In the genomic region with DNA sequence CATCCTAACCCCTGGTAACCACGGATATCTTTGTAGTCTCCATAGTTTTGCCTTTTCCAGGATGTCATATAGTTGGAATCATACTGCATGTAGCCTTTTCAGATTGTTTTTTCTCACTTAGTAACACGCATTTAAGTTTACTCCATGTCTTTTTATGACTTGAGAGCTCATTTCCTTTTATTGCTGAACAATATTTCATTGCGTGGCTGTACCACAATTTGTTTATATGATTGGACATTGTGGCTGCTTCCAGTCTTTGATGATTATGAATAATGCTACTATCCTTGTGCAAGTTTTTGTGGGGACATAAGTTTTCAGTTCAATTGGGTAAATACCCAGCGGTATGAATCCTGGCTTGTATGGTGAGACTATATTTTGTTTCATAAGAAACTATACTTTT, we compare ENCODE assay signal across 28 cellular contexts.
DNase-seq lines count a peak whose midpoint lies in the region; ATAC-seq and TF ChIP-seq lines count a peak whose summit lies in the region.
"Had no signal": no experiment of that assay in that cellular context is flagged by ENCODE, and none has a peak within 500 bp of the region (broad histone marks: within the 10 kb centered on the region; RNA-seq: fewer than 3 reads in every experiment).

No MANE protein-coding gene starts in this region.

- H3K36me3 ChIP-seq in IMR-90 (ENCODE audit: control insufficient read depth, insufficient read depth, low read length) (no peaks in the 10 kb centered on the region), mesenchymal stem cell (ENCODE audit: control insufficient read depth in 1 of 2, insufficient read depth in 2 of 2, low read depth in 1 of 2, low read length in 2 of 2) (no peaks in the 10 kb centered on the region), right atrium auricular region (no peaks in the 10 kb centered on the region)

- no peak overlapping the region for H3K56ac ChIP-seq in IMR-90 (ENCODE audit: extremely low read depth, insufficient read depth, low read length)

- no peak overlapping the region for H2BK12ac ChIP-seq in mesenchymal stem cell (ENCODE audit: low read length in 2 of 2)

- H2BK120ac ChIP-seq in IMR-90 (ENCODE audit: low read depth, low read length) (no peak overlapping the region), mesenchymal stem cell (ENCODE audit: low read depth, low read length) (no peak overlapping the region)

- no peak overlapping the region for H3K9ac ChIP-seq in IMR-90 (ENCODE audit: low read depth, low read length)
- H3K9ac ChIP-seq in mesenchymal stem cell (ENCODE audit: low read length): no peak overlapping the region
- H3K9ac ChIP-seq: BLaER1 treated with 17β-estradiol and CSF1 and Interleukin-3, amounts not matched to agents 10 nM and 100 nM had no signal

- peak overlapping the region; percentile 72 for H3K27ac Mint-ChIP-seq in central memory CD8-positive, alpha-beta T cell (ENCODE audit: low read depth)

- H3K4me1 ChIP-seq in IMR-90 (ENCODE audit: control insufficient read depth, insufficient read depth, low read length) (peaks cover 6% of the 10 kb centered on the region), mesenchymal stem cell (ENCODE audit: control insufficient read depth, insufficient read depth, low read depth, low read length) (peaks cover 13% of the 10 kb centered on the region), right atrium auricular region (no peaks in the 10 kb centered on the region)
- H3K4me1 ChIP-seq: BLaER1 treated with 17β-estradiol and CSF1 and Interleukin-3, amounts not matched to agents 10 nM and 100 nM; Caco-2 had no signal

- H3K14ac ChIP-seq in IMR-90 (replicated peaks; ENCODE audit: low read depth, low read length) (no peak overlapping the region), mesenchymal stem cell (ENCODE audit: low read length in 2 of 2) (no peak overlapping the region)

- H3K36me3 Mint-ChIP-seq in central memory CD8-positive, alpha-beta T cell (ENCODE audit: insufficient read depth): peaks cover 26% of the 10 kb centered on the region
- H3K36me3 Mint-ChIP-seq: CD4-positive, alpha-beta memory T cell had no signal

- no CpG with 5 or more reads among the region's 4 CpGs for WGBS in IMR-90 (ENCODE audit: extremely low coverage in 2 of 2, insufficient read length in 1 of 2), 2 experiments
- WGBS in mesenchymal stem cell: 77% methylated on average over 2 of the region's 4 CpGs

- dilution Hi-C loops in IMR-90 (cut with HindIII; ENCODE audit: low sequenced_read_pairs, unreplicated experiment): no loop called here

- in situ Hi-C loops in IMR-90 (cut with MboI; ENCODE audit: low sequenced_read_pairs): no loop called here

- peaks cover 6% of the 10 kb centered on the region; the same call in 1 of the 2 replicates for H3K9me1 ChIP-seq in IMR-90 (ENCODE audit: insufficient read depth, low read length)

- no peaks in the 10 kb centered on the region for H4K20me1 ChIP-seq in IMR-90 (ENCODE audit: insufficient read depth, low read length)

- H4K8ac ChIP-seq in IMR-90 (ENCODE audit: low read depth in 2 of 2, low read length in 2 of 2) (no peak overlapping the region), mesenchymal stem cell (ENCODE audit: low read length) (no peak overlapping the region)

- H3K79me1 ChIP-seq in IMR-90 (ENCODE audit: low read depth in 1 of 2, low read length in 2 of 2): no peaks in the 10 kb centered on the region
- no peaks in the 10 kb centered on the region for H3K79me1 ChIP-seq in mesenchymal stem cell (replicated peaks; ENCODE audit: low read length, poor library complexity, severe bottlenecking)

- POLR2A ChIA-PET in IMR-90 (lab: Charles Lee; ENCODE audit: unreplicated experiment): no interaction called here

- no peaks in the 10 kb centered on the region for H3K9me3 ChIP-seq in IMR-90 (ENCODE audit: control insufficient read depth, insufficient read depth, low read length)
- H3K9me3 ChIP-seq in mesenchymal stem cell (ENCODE audit: control insufficient read depth, low read length): no peaks in the 10 kb centered on the region
- no peaks in the 10 kb centered on the region for H3K9me3 ChIP-seq in right atrium auricular region
- H3K9me3 ChIP-seq: Caco-2 had no signal

- H3K18ac ChIP-seq in IMR-90 (ENCODE audit: low read depth, low read length) (no peak overlapping the region), mesenchymal stem cell (ENCODE audit: low read depth in 1 of 2, low read length in 2 of 2) (no peak overlapping the region)

- H3K23ac ChIP-seq in IMR-90 (ENCODE audit: low read depth, low read length): no peak overlapping the region
- no peak overlapping the region for H3K23ac ChIP-seq in mesenchymal stem cell (ENCODE audit: low read length in 2 of 2)

- H3K4me3 ChIP-seq in IMR-90 (ENCODE audit: insufficient read depth, low read depth, low read length) (no peak overlapping the region), mesenchymal stem cell (ENCODE audit: insufficient read depth in 1 of 2, low read depth in 1 of 2, low read length in 2 of 2) (no peak overlapping the region), right atrium auricular region (no peak overlapping the region)
- H3K4me3 ChIP-seq: BLaER1 treated with 17β-estradiol and CSF1 and Interleukin-3, amounts not matched to agents 10 nM and 100 nM; PC-9; SK-N-MC had no signal

- H3K4me2 ChIP-seq in IMR-90 (ENCODE audit: low read depth, low read length) (no peak overlapping the region), mesenchymal stem cell (ENCODE audit: low read length, poor library complexity, severe bottlenecking) (no peak overlapping the region)
- H3K4me2 ChIP-seq: BLaER1 treated with 17β-estradiol and CSF1 and Interleukin-3, amounts not matched to agents 10 nM and 100 nM; PC-9 had no signal

- H4K5ac ChIP-seq in IMR-90 (ENCODE audit: low read depth, low read length): no peak overlapping the region

- H3K9me3 Mint-ChIP-seq in central memory CD8-positive, alpha-beta T cell: no peaks in the 10 kb centered on the region
- H3K9me3 Mint-ChIP-seq: CD4-positive, alpha-beta memory T cell had no signal

- no TSS peak for BruUV-seq in IMR-90 (replicated peaks; lab: Mats Ljungman, UMichigan)

- H2AK9ac ChIP-seq in IMR-90 (replicated peaks; ENCODE audit: low read depth, low read length, poor library complexity): no peak overlapping the region

- H3K4ac ChIP-seq in IMR-90 (ENCODE audit: low read depth, low read length) (no peak overlapping the region), mesenchymal stem cell (ENCODE audit: low read depth in 1 of 2, low read length in 2 of 2) (no peak overlapping the region)

- H3K27ac ChIP-seq in IMR-90 (ENCODE audit: insufficient read depth, low read length) (no peak overlapping the region), mesenchymal stem cell (ENCODE audit: low read length, poor library complexity, severe bottlenecking) (no peak overlapping the region), right atrium auricular region (no peak overlapping the region)
- H3K27ac ChIP-seq: BLaER1 treated with 17β-estradiol and CSF1 and Interleukin-3, amounts not matched to agents 10 nM and 100 nM; HL-60; PC-9; RWPE1; SK-N-MC had no signal

- no peaks in the 10 kb centered on the region for H3K27me3 ChIP-seq in IMR-90 (ENCODE audit: control insufficient read depth, insufficient read depth, low read length)
- H3K27me3 ChIP-seq in mesenchymal stem cell (ENCODE audit: control insufficient read depth in 1 of 2, insufficient read depth in 1 of 2, low read length in 2 of 2): no peaks in the 10 kb centered on the region
- H3K27me3 ChIP-seq in right atrium auricular region: no peaks in the 10 kb centered on the region
- H3K27me3 ChIP-seq: BLaER1 treated with 17β-estradiol and CSF1 and Interleukin-3, amounts not matched to agents 10 nM and 100 nM had no signal

- H2AFZ ChIP-seq in IMR-90 (replicated peaks; ENCODE audit: low read length, poor library complexity) (no peak overlapping the region), mesenchymal stem cell (ENCODE audit: low read depth, low read length) (no peak overlapping the region)
- H2AFZ ChIP-seq: PC-9 had no signal

- H2BK15ac ChIP-seq in IMR-90 (ENCODE audit: low read depth, low read length) (no peak overlapping the region), mesenchymal stem cell (ENCODE audit: low read depth, poor library complexity, severe bottlenecking) (no peak overlapping the region)

- H4K91ac ChIP-seq in IMR-90 (ENCODE audit: insufficient read depth, low read depth, low read length) (no peak overlapping the region), mesenchymal stem cell (ENCODE audit: low read length) (no peak overlapping the region)

- TF ChIP-seq RAD21 in IMR-90 (IDR thresholded peaks at IDR 0.05; ENCODE audit: low read length): no peak

- peak; percentile 29 for DNase-seq in IMR-90
- DNase-seq in central memory CD8-positive, alpha-beta T cell (ENCODE audit: low spot score in 2 of 2): no peak
- peak; percentile 33 for DNase-seq in mesenchymal stem cell
- DNase-seq in retina: no peak
- no peak for DNase-seq in right atrium auricular region (ENCODE audit: low spot score)
- no peak for DNase-seq in activated CD8-positive, alpha-beta memory T cell treated with anti-CD3 and anti-CD28 coated beads for 24 hours
- DNase-seq: ACHN; Caco-2; CD4-positive, alpha-beta memory T cell; DMS 273 treated with DMSO at 0.1 percent for 48 hours; DMS79 treated with DMSO at 0.1 percent for 48 hours; GOT3; KBM-7; NCI-H1092; NCI-H1436; NCI-H187 treated with DMSO at 0.1 percent for 48 hours; NCI-H2107; NCI-H2227 treated with DMSO at 0.1 percent for 48 hours; NCI-H510A; NCI-H748 treated with DMSO at 0.1 percent for 48 hours; PC-9; SHP77 treated with DMSO at 0.1 percent for 48 hours had no signal

- H2BK5ac ChIP-seq in IMR-90 (ENCODE audit: low read depth, low read length, poor library complexity, severe bottlenecking): no peak overlapping the region
- no peak overlapping the region for H2BK5ac ChIP-seq in mesenchymal stem cell (ENCODE audit: low read depth, low read length, poor library complexity, severe bottlenecking)

- intact Hi-C loops in IMR-90 (cut with micrococcal nuclease): no loop called here

- no peak overlapping the region for H2BK20ac ChIP-seq in IMR-90 (ENCODE audit: low read depth, low read length)

- peaks cover 69% of the 10 kb centered on the region for H3K4me1 Mint-ChIP-seq in central memory CD8-positive, alpha-beta T cell
- H3K4me1 Mint-ChIP-seq: CD4-positive, alpha-beta memory T cell had no signal

- CTCF ChIA-PET in IMR-90 (lab: Yijun Ruan, JAX): no interaction called here

- TF ChIP-seq POLR2A in IMR-90 (IDR thresholded peaks at IDR 0.05; ENCODE audit: low read depth, low read length): no peak

- H3K27me3 Mint-ChIP-seq in central memory CD8-positive, alpha-beta T cell: no peaks in the 10 kb centered on the region
- H3K27me3 Mint-ChIP-seq: CD4-positive, alpha-beta memory T cell had no signal

- no peak for ATAC-seq in IMR-90 (ENCODE audit: low read depth)
- ATAC-seq in central memory CD8-positive, alpha-beta T cell (replicated peaks; ENCODE audit: extremely low read depth, poor library complexity, severe bottlenecking): no peak
- no peak for ATAC-seq in HG03520 (IDR thresholded peaks at IDR 0.05; ENCODE audit: unreplicated experiment)
- ATAC-seq: HepG2 had no signal

- TF ChIP-seq CTCF in IMR-90 (conservative IDR thresholded peaks at IDR 0.05; ENCODE audit: low read depth, low read length) (no peak), right atrium auricular region (IDR thresholded peaks at IDR 0.05) (no peak)

- H3K4me3 Mint-ChIP-seq in central memory CD8-positive, alpha-beta T cell: no peak overlapping the region
- H3K4me3 Mint-ChIP-seq: CD4-positive, alpha-beta memory T cell had no signal

- H2AK5ac ChIP-seq in IMR-90 (ENCODE audit: low read depth, low read length) (no peak overlapping the region), mesenchymal stem cell (ENCODE audit: low read length, severe bottlenecking) (no peak overlapping the region)

Comparison
In these comparisons a context has a peak if more than half of its experiments do, and no peak if none do; other contexts are left out.
1. DNase-seq: peak in IMR-90 (single experiment) and mesenchymal stem cell (single experiment); none in central memory CD8-positive, alpha-beta T cell (0 of 2), retina (single experiment), right atrium auricular region (single experiment) and activated CD8-positive, alpha-beta memory T cell treated with anti-CD3 and anti-CD28 coated beads for 24 hours (single experiment).